Comparison of ENCODE assay signal across 1 cellular context in the genomic region with DNA sequence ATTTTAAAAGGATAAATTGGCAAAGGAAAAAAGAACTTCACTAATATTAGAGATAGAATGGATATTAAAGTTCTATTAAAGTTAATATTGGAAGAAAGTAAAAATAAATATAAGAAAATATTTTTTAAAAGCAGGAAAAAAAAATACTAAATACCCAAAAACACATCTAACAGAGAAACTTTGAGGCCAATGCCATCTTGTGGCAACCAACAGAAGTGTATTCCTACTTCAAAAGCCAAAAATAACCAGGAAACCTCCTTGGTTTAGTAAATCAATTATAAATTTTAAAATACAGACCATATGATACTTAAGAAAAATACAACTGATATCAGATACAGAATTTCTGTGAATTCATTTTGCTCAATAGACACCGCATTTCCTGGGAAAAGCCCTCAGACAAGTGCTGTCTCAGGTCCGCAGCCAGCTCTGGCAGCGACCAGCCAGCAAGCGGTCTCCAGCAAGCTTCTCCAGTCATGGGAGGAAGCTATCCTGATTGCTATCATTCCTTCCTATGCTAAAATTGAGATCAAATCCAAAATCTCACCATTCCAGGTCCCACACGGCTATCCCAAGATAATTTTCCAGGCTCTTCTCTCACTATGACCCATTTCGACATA.
TF ChIP-seq lines count a peak whose summit lies in the region.

No MANE protein-coding gene starts in this region.

TF ChIP-seq in K562, 482 proteins besides CTCF, POLR2A, EP300 and RAD21 (continued from another document and continues in another):
- TF ChIP-seq, protein P1, sequence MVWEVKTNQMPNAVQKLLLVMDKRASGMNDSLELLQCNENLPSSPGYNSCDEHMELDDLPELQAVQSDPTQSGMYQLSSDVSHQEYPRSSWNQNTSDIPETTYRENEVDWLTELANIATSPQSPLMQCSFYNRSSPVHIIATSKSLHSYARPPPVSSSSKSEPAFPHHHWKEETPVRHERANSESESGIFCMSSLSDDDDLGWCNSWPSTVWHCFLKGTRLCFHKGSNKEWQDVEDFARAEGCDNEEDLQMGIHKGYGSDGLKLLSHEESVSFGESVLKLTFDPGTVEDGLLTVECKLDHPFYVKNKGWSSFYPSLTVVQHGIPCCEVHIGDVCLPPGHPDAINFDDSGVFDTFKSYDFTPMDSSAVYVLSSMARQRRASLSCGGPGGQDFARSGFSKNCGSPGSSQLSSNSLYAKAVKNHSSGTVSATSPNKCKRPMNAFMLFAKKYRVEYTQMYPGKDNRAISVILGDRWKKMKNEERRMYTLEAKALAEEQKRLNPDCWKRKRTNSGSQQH (CRISPR knock-in tag; IDR thresholded peaks at IDR 0.05): no peak
- no peak for TF ChIP-seq ZNF384 (IDR thresholded peaks at IDR 0.05; ENCODE audit: low read depth, low read length)
- TF ChIP-seq, protein P2, sequence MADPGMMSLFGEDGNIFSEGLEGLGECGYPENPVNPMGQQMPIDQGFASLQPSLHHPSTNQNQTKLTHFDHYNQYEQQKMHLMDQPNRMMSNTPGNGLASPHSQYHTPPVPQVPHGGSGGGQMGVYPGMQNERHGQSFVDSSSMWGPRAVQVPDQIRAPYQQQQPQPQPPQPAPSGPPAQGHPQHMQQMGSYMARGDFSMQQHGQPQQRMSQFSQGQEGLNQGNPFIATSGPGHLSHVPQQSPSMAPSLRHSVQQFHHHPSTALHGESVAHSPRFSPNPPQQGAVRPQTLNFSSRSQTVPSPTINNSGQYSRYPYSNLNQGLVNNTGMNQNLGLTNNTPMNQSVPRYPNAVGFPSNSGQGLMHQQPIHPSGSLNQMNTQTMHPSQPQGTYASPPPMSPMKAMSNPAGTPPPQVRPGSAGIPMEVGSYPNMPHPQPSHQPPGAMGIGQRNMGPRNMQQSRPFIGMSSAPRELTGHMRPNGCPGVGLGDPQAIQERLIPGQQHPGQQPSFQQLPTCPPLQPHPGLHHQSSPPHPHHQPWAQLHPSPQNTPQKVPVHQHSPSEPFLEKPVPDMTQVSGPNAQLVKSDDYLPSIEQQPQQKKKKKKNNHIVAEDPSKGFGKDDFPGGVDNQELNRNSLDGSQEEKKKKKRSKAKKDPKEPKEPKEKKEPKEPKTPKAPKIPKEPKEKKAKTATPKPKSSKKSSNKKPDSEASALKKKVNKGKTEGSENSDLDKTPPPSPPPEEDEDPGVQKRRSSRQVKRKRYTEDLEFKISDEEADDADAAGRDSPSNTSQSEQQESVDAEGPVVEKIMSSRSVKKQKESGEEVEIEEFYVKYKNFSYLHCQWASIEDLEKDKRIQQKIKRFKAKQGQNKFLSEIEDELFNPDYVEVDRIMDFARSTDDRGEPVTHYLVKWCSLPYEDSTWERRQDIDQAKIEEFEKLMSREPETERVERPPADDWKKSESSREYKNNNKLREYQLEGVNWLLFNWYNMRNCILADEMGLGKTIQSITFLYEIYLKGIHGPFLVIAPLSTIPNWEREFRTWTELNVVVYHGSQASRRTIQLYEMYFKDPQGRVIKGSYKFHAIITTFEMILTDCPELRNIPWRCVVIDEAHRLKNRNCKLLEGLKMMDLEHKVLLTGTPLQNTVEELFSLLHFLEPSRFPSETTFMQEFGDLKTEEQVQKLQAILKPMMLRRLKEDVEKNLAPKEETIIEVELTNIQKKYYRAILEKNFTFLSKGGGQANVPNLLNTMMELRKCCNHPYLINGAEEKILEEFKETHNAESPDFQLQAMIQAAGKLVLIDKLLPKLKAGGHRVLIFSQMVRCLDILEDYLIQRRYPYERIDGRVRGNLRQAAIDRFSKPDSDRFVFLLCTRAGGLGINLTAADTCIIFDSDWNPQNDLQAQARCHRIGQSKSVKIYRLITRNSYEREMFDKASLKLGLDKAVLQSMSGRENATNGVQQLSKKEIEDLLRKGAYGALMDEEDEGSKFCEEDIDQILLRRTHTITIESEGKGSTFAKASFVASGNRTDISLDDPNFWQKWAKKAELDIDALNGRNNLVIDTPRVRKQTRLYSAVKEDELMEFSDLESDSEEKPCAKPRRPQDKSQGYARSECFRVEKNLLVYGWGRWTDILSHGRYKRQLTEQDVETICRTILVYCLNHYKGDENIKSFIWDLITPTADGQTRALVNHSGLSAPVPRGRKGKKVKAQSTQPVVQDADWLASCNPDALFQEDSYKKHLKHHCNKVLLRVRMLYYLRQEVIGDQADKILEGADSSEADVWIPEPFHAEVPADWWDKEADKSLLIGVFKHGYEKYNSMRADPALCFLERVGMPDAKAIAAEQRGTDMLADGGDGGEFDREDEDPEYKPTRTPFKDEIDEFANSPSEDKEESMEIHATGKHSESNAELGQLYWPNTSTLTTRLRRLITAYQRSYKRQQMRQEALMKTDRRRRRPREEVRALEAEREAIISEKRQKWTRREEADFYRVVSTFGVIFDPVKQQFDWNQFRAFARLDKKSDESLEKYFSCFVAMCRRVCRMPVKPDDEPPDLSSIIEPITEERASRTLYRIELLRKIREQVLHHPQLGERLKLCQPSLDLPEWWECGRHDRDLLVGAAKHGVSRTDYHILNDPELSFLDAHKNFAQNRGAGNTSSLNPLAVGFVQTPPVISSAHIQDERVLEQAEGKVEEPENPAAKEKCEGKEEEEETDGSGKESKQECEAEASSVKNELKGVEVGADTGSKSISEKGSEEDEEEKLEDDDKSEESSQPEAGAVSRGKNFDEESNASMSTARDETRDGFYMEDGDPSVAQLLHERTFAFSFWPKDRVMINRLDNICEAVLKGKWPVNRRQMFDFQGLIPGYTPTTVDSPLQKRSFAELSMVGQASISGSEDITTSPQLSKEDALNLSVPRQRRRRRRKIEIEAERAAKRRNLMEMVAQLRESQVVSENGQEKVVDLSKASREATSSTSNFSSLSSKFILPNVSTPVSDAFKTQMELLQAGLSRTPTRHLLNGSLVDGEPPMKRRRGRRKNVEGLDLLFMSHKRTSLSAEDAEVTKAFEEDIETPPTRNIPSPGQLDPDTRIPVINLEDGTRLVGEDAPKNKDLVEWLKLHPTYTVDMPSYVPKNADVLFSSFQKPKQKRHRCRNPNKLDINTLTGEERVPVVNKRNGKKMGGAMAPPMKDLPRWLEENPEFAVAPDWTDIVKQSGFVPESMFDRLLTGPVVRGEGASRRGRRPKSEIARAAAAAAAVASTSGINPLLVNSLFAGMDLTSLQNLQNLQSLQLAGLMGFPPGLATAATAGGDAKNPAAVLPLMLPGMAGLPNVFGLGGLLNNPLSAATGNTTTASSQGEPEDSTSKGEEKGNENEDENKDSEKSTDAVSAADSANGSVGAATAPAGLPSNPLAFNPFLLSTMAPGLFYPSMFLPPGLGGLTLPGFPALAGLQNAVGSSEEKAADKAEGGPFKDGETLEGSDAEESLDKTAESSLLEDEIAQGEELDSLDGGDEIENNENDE (IDR thresholded peaks at IDR 0.05; ENCODE audit: low read depth, low read length): no peak
- no peak for TF ChIP-seq BRF1 (IDR thresholded peaks at IDR 0.05; ENCODE audit: borderline replicate concordance, extremely low read depth, insufficient read length)
- TF ChIP-seq ZNF24 (IDR thresholded peaks at IDR 0.05): no peak
- TF ChIP-seq, protein P3, sequence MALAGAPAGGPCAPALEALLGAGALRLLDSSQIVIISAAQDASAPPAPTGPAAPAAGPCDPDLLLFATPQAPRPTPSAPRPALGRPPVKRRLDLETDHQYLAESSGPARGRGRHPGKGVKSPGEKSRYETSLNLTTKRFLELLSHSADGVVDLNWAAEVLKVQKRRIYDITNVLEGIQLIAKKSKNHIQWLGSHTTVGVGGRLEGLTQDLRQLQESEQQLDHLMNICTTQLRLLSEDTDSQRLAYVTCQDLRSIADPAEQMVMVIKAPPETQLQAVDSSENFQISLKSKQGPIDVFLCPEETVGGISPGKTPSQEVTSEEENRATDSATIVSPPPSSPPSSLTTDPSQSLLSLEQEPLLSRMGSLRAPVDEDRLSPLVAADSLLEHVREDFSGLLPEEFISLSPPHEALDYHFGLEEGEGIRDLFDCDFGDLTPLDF (CRISPR knock-in tag; IDR thresholded peaks at IDR 0.05): no peak
- TF ChIP-seq ZNF121 (CRISPR knock-in tag; conservative IDR thresholded peaks at IDR 0.05): no peak
- no peak for TF ChIP-seq ZNF184 (CRISPR knock-in tag; IDR thresholded peaks at IDR 0.05)
- TF ChIP-seq, protein P4, sequence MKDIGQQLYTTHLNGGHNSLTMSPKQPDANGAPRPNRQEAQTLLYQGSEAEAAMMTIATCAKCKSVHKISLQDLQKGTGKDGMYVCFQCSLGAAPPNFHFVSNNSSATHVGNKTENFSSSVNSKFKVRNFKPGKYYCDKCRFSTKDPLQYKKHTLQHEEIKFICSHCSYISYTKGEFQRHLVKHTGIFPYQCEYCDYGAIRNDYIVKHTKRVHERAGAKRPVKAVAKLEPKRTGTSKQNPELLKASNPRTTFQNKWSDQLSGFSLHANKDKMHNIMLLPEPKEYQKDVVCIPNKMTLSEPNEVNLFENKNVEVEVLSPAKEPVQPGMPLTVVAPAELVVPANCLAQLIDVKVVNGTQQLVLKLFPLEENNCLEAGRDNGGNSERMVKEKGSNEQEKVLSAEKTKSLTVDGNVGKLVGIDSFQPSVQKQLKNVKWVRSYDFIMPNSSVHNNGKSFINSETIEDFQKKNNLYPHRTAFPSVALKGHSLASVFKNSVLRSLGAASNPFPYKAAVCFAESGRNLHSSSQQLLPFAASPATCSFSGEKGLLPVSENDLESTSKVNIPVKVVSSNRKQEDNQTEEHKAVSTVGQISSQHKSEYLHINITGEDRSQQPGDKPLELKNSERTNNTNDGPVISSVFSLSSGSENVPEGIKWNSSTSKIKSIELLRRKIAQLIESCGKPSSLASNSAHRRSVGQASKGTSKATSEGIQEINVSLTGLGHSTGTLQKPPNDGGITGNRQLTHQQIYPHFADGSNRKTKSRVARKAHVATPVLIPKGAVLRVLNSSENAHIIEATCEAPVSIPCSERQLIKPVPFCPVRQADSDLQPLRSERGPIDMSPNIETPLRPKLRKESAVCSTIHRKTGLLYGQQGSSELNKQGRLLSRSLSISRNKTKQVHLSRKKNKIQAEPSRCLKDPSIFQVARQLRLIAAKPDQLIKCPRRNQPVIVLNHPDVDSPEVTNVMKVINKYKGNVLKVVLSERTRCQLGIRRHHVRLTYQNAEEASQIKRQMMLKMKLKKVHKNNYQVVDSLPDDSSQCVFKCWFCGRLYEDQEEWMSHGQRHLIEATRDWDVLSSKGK (CRISPR knock-in tag; IDR thresholded peaks at IDR 0.05): no peak
- 0 out of 2 replicates have a peak, but pooled peaks have one; percentile 24 for TF ChIP-seq POLR2H (tag; IDR thresholded peaks at IDR 0.05; ENCODE audit: low read depth)
- TF ChIP-seq, protein P5, sequence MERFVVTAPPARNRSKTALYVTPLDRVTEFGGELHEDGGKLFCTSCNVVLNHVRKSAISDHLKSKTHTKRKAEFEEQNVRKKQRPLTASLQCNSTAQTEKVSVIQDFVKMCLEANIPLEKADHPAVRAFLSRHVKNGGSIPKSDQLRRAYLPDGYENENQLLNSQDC (CRISPR knock-in tag; IDR thresholded peaks at IDR 0.05): no peak
- no peak for TF ChIP-seq ZZZ3 (IDR thresholded peaks at IDR 0.05)
- no peak for TF ChIP-seq MYC (IDR thresholded peaks at IDR 0.05; ENCODE audit: low read depth, low read length)
- no peak for TF ChIP-seq MYC (CRISPR knock-in tag; IDR thresholded peaks at IDR 0.05; ENCODE audit: borderline replicate concordance, low read depth)
- TF ChIP-seq ZNF584 (CRISPR knock-in tag; IDR thresholded peaks at IDR 0.05; ENCODE audit: low read depth): no peak
- TF ChIP-seq, protein P6, sequence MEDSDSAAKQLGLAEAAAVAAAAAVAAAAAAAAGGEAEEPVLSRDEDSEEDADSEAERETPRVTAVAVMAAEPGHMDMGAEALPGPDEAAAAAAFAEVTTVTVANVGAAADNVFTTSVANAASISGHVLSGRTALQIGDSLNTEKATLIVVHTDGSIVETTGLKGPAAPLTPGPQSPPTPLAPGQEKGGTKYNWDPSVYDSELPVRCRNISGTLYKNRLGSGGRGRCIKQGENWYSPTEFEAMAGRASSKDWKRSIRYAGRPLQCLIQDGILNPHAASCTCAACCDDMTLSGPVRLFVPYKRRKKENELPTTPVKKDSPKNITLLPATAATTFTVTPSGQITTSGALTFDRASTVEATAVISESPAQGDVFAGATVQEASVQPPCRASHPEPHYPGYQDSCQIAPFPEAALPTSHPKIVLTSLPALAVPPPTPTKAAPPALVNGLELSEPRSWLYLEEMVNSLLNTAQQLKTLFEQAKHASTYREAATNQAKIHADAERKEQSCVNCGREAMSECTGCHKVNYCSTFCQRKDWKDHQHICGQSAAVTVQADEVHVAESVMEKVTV (CRISPR knock-in tag; IDR thresholded peaks at IDR 0.05): peak; percentile 49; the same call in 1 of the 2 replicates
- TF ChIP-seq ZNF717 (CRISPR knock-in tag; IDR thresholded peaks at IDR 0.05): no peak
- TF ChIP-seq ZNF3 (CRISPR knock-in tag; IDR thresholded peaks at IDR 0.05): no peak
- TF ChIP-seq, protein P7, sequence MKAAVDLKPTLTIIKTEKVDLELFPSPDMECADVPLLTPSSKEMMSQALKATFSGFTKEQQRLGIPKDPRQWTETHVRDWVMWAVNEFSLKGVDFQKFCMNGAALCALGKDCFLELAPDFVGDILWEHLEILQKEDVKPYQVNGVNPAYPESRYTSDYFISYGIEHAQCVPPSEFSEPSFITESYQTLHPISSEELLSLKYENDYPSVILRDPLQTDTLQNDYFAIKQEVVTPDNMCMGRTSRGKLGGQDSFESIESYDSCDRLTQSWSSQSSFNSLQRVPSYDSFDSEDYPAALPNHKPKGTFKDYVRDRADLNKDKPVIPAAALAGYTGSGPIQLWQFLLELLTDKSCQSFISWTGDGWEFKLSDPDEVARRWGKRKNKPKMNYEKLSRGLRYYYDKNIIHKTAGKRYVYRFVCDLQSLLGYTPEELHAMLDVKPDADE (conservative IDR thresholded peaks at IDR 0.05; ENCODE audit: control insufficient read depth, low read depth, low read length): no peak
- no peak for TF ChIP-seq POLR2B (IDR thresholded peaks at IDR 0.05; ENCODE audit: low read depth, partially characterized antibody)
- peak; percentile 69; the same call in 1 of the 2 replicates for TF ChIP-seq MEF2A (IDR thresholded peaks at IDR 0.05; ENCODE audit: control insufficient read depth, low read depth, low read length)
- no peak for TF ChIP-seq SAFB (IDR thresholded peaks at IDR 0.05; ENCODE audit: borderline replicate concordance, low read depth, low read length)
- TF ChIP-seq, protein P8, sequence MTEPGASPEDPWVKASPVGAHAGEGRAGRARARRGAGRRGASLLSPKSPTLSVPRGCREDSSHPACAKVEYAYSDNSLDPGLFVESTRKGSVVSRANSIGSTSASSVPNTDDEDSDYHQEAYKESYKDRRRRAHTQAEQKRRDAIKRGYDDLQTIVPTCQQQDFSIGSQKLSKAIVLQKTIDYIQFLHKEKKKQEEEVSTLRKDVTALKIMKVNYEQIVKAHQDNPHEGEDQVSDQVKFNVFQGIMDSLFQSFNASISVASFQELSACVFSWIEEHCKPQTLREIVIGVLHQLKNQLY (CRISPR knock-in tag; conservative IDR thresholded peaks at IDR 0.05): no peak
- TF ChIP-seq CBFA2T3 (IDR thresholded peaks at IDR 0.05): no peak
- TF ChIP-seq SMARCC2 (IDR thresholded peaks at IDR 0.05; ENCODE audit: low read depth): no peak
- TF ChIP-seq NONO (IDR thresholded peaks at IDR 0.05; ENCODE audit: low read depth in 2 of 2, low read length in 1 of 2): no peak
- TF ChIP-seq RBM25 (IDR thresholded peaks at IDR 0.05; ENCODE audit: low read depth, low read length, severe bottlenecking): no peak
- TF ChIP-seq SETDB1 (IDR thresholded peaks at IDR 0.05; ENCODE audit: low read length): no peak
